8 cellular contexts compared by ENCODE assay signal in the genomic region with DNA sequence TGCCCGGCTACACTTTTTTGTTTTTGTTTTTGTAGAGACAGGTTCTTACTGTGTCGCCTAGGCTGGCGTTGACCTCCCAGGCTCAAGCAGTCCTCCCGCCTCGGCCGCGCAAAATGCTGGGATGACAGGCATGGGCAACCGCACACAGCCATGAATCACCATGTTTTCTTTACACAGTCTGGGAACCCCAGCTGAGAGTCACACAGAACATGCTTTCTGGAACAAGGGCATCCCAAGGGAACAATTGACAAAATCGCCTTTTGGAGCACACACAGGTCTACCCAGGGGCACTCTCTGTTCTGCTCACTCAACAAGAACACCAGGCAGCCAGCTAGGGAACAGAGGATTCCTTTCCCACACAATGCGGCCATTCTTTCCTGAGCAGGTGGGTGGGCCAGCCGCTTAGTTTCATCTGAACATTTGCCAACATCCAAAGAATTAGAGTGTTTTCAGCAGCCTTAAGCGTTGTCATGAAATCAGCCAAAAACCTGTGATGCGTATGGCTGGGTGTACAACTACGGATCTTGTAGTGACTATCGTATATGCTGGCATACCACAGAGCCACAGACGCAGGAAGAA. TPM values are rescaled to one million over a fixed set of nuclear protein-coding genes. Genes with fewer than 3 reads are reported as not detected.
DNase-seq lines count a peak whose midpoint lies in the region; ATAC-seq and TF ChIP-seq lines count a peak whose summit lies in the region.

No MANE protein-coding gene starts in this region.

- H3K9me3 ChIP-seq in right cardiac atrium (ENCODE audit: control insufficient read depth, low read length) (no peaks in the 10 kb centered on the region), suprapubic skin (no peaks in the 10 kb centered on the region), MM.1S (replicated peaks; ENCODE audit: insufficient read depth, low read length) (no peaks in the 10 kb centered on the region)

- no peaks in the 10 kb centered on the region for H3K27me3 Mint-ChIP-seq in WTC11 (ENCODE audit: low read depth)

- WGBS in right cardiac atrium: 46% methylated on average over 16 of the region's 16 CpGs
- WGBS in suprapubic skin: 70% methylated on average over 16 of the region's 16 CpGs

- no peaks in the 10 kb centered on the region for H3K9me2 ChIP-seq in MM.1S (replicated peaks; ENCODE audit: insufficient read depth, low read length)

- H3K4me1 ChIP-seq in right cardiac atrium (ENCODE audit: control insufficient read depth, insufficient read depth, low read length) (no peaks in the 10 kb centered on the region), suprapubic skin (no peaks in the 10 kb centered on the region), MM.1S (ENCODE audit: low read length) (no peaks in the 10 kb centered on the region)

- CTCF ChIA-PET in WTC11 (lab: Charles Lee): no interaction called here

- peaks cover 4% of the 10 kb centered on the region for H3K36me3 Mint-ChIP-seq in WTC11

- no peaks in the 10 kb centered on the region for H3K9me3 Mint-ChIP-seq in WTC11

- no peak overlapping the region for H3K9ac ChIP-seq in MM.1S (ENCODE audit: low read length)

- POLR2A ChIA-PET in WTC11 (lab: Charles Lee): no interaction called here

- no peak overlapping the region for H3K4me3 Mint-ChIP-seq in WTC11

- ATAC-seq in WTC11 (peak; percentile 15; the same call in 1 of the 2 replicates), right cardiac atrium (peak; percentile 85 to 88), GM18520 (IDR thresholded peaks at IDR 0.05; ENCODE audit: unreplicated experiment) (no peak)

- intact Hi-C loops in right cardiac atrium (cut with DNase I): no loop called here

- peaks cover 10% of the 10 kb centered on the region; the same call in 1 of the 2 replicates for H3F3A ChIP-seq in MM.1S (ENCODE audit: insufficient read depth, low read length)

- H3K27ac ChIP-seq in right cardiac atrium (ENCODE audit: low read length) (peak overlapping the region; percentile 26), suprapubic skin (peak overlapping the region; percentile 54), MM.1S (ENCODE audit: low read length) (no peak overlapping the region)

- H2AFZ ChIP-seq in MM.1S (ENCODE audit: low read length): no peak overlapping the region

- H3K27me3 ChIP-seq in right cardiac atrium (ENCODE audit: control insufficient read depth, insufficient read depth) (no peaks in the 10 kb centered on the region), suprapubic skin (no peaks in the 10 kb centered on the region), MM.1S (replicated peaks; ENCODE audit: insufficient read depth, low read length) (no peaks in the 10 kb centered on the region)

- no peak for TF ChIP-seq CTCF in WTC11 (IDR thresholded peaks at IDR 0.05)
- TF ChIP-seq CTCF in suprapubic skin (IDR thresholded peaks at IDR 0.05): no peak
- TF ChIP-seq CTCF in MM.1S (IDR thresholded peaks at IDR 0.05; ENCODE audit: low read length): no peak

- H3K36me3 ChIP-seq in suprapubic skin (no peaks in the 10 kb centered on the region), MM.1S (replicated peaks; ENCODE audit: insufficient read depth, low read length) (no peaks in the 10 kb centered on the region)

- no peak overlapping the region for H3K4me2 ChIP-seq in MM.1S (ENCODE audit: low read depth, low read length)

- peak overlapping the region; percentile 83 for H3K27ac Mint-ChIP-seq in WTC11

- no peak for TF ChIP-seq EP300 in suprapubic skin (IDR thresholded peaks at IDR 0.05)

- H3K4me3 ChIP-seq in right cardiac atrium (ENCODE audit: low read length) (no peak overlapping the region), suprapubic skin (no peak overlapping the region), MM.1S (ENCODE audit: low read length) (no peak overlapping the region)

- DNase-seq in NCI-H1436 (lab: John Stamatoyannopoulos, UW) (peak; percentile 33), NCI-H1436 treated with DMSO at 0.1 percent for 48 hours (lab: John Stamatoyannopoulos, UW) (no peak), WTC11 (ENCODE audit: low spot score) (no peak), right cardiac atrium (peak in 2 of 3 donors; percentile 35 to 62), suprapubic skin (ENCODE audit: low spot score in 2 of 2) (no peak), MM.1S (no peak)
- DNase-seq in activated CD4-positive, alpha-beta T cell treated with anti-CD3 and anti-CD28 coated beads for 4 hours: no peak

- TF ChIP-seq POLR2A in suprapubic skin (IDR thresholded peaks at IDR 0.05): no peak

- H3K79me2 ChIP-seq in MM.1S (ENCODE audit: low read length): peaks cover 44% of the 10 kb centered on the region

- no peaks in the 10 kb centered on the region for H4K20me1 ChIP-seq in MM.1S (ENCODE audit: insufficient read depth, low read length)

- H3K4me1 Mint-ChIP-seq in WTC11: peaks cover 61% of the 10 kb centered on the region

TF ChIP-seq in WTC11, 78 proteins besides CTCF, POLR2A, EP300 and RAD21:
- TF ChIP-seq ZNF532 (CRISPR knock-in tag; IDR thresholded peaks at IDR 0.05; ENCODE audit: borderline replicate concordance) (no peak), NFE2L1 (CRISPR knock-in tag; IDR thresholded peaks at IDR 0.05) (no peak)
TF ChIP-seq in WTC11: peak in this region for 0.

RNA-seq across cellular contexts. Expression of gene PRKX, which starts 15.7 kb away (rescaled TPM):
- total RNA-seq in WTC11 (2021): 53.8 to 66.6 TPM (median 61.2 TPM) in 3 replicates
- 1 to 10 TPM; 4.2 to 6.4 (median 4.7) TPM for total RNA-seq in right cardiac atrium
- 1.6 TPM for polyA plus RNA-seq in right cardiac atrium
- 10 to 100 TPM; 27.8 to 43.7 (median 41.2) TPM for total RNA-seq in suprapubic skin

Comparison
In these comparisons a context has a peak if more than half of its experiments do, and no peak if none do; other contexts are left out.
1. DNase-seq: peak in NCI-H1436 (single experiment) and right cardiac atrium (2 of 3); none in NCI-H1436 treated with DMSO at 0.1 percent for 48 hours (single experiment), WTC11 (single experiment), suprapubic skin (0 of 2), activated CD4-positive, alpha-beta T cell treated with anti-CD3 and anti-CD28 coated beads for 4 hours (0 of 2) and MM.1S (single experiment).